Comparison of ENCODE assay signal across 17 cellular contexts in genomic region chr18:77160515-77160914, GRCh38. TPM values are rescaled to one million over a fixed set of nuclear protein-coding genes. Genes with fewer than 3 reads are reported as not detected.
A peak's percentile ranks its signal among the peaks of the same experiment; 100 is the strongest.
DNase-seq lines count a peak whose midpoint lies in the region; ATAC-seq, FAIRE-seq and TF ChIP-seq lines count a peak whose summit lies in the region.
"Had no signal": no experiment of that assay in that cellular context is flagged by ENCODE, and none has a peak within 500 bp of the region (broad histone marks: within the 10 kb centered on the region; RNA-seq: fewer than 3 reads in every experiment).

No MANE protein-coding gene starts in this region.

- no peaks in the 10 kb centered on the region for H3K9me2 ChIP-seq in OCI-LY1 (ENCODE audit: low read depth, low read length)

- 0 out of 2 replicates have a peak, but pooled peaks cover under 1% of the 10 kb centered on the region for H3K9me3 ChIP-seq in OCI-LY1 (ENCODE audit: low read length)
- H3K9me3 ChIP-seq: right atrium auricular region had no signal

- peak overlapping the region; percentile 46 for H3K4me3 Mint-ChIP-seq in memory B cell
- H3K4me3 Mint-ChIP-seq: activated CD8-positive, alpha-beta T cell treated with anti-CD3 and anti-CD28 coated beads, Interleukin-2, amount 10 ng/mL, durations not matched to agents 7 days and 5 days; stimulated activated effector memory CD8-positive, alpha-beta T cell treated with anti-CD3 and anti-CD28 coated beads, Interleukin-12 subunit alpha, Interleukin-12 subunit beta, amount 100 ng/mL, for 72 hours had no signal

- H3K4me1 Mint-ChIP-seq in memory B cell = peaks cover 19% of the 10 kb centered on the region

- no peaks in the 10 kb centered on the region for H4K20me1 ChIP-seq in OCI-LY1 (ENCODE audit: insufficient read depth, low read length)

- no peak overlapping the region for H3K27ac Mint-ChIP-seq in memory B cell
- H3K27ac Mint-ChIP-seq: activated CD8-positive, alpha-beta T cell treated with anti-CD3 and anti-CD28 coated beads, Interleukin-2, amount 10 ng/mL, durations not matched to agents 7 days and 5 days; stimulated activated effector memory CD8-positive, alpha-beta T cell treated with anti-CD3 and anti-CD28 coated beads, Interleukin-12 subunit alpha, Interleukin-12 subunit beta, amount 100 ng/mL, for 72 hours had no signal

- peaks cover 29% of the 10 kb centered on the region for H3K4me1 ChIP-seq in OCI-LY1 (ENCODE audit: insufficient read depth, low read length, severe bottlenecking)
- H3K4me1 ChIP-seq: right atrium auricular region had no signal

- no peaks in the 10 kb centered on the region for H3F3A ChIP-seq in OCI-LY1 (ENCODE audit: insufficient read depth, low read length)

- no peak for TF ChIP-seq CTCF in OCI-LY1 (IDR thresholded peaks at IDR 0.05; ENCODE audit: low read length)

- no peak overlapping the region for H3K27ac ChIP-seq in OCI-LY1 (ENCODE audit: low read depth, low read length, poor library complexity, severe bottlenecking)
- H3K27ac ChIP-seq: KMS-11, right atrium auricular region had no signal

- ATAC-seq in HG02852 (IDR thresholded peaks at IDR 0.05; ENCODE audit: unreplicated experiment) = peak; percentile 63
- peak; percentile 55 for ATAC-seq in memory B cell (ENCODE audit: low read depth)
- no peak for ATAC-seq in HG03135 (IDR thresholded peaks at IDR 0.05; ENCODE audit: unreplicated experiment)
- no peak for ATAC-seq in HG02610 (IDR thresholded peaks at IDR 0.05; ENCODE audit: unreplicated experiment)
- ATAC-seq: activated CD8-positive, alpha-beta T cell treated with anti-CD3 and anti-CD28 coated beads, Interleukin-2, amount 10 ng/mL, durations not matched to agents 7 days and 5 days; stimulated activated effector memory CD8-positive, alpha-beta T cell treated with anti-CD3 and anti-CD28 coated beads, Interleukin-12 subunit alpha, Interleukin-12 subunit beta, amount 100 ng/mL, for 72 hours had no signal

- peak; percentile 83 for FAIRE-seq in GM12892 (lab: Jason Lieb, UNC)

- peaks cover under 1% of the 10 kb centered on the region; the same call in 1 of the 2 replicates for H3K36me3 ChIP-seq in OCI-LY1 (ENCODE audit: insufficient read depth, low read length)
- H3K36me3 ChIP-seq: right atrium auricular region had no signal

- no peaks in the 10 kb centered on the region for H3K79me2 ChIP-seq in OCI-LY1 (ENCODE audit: insufficient read depth, low read length)

- H3K36me3 Mint-ChIP-seq in memory B cell = no peaks in the 10 kb centered on the region
- H3K36me3 Mint-ChIP-seq: stimulated activated effector memory CD8-positive, alpha-beta T cell treated with anti-CD3 and anti-CD28 coated beads, Interleukin-12 subunit alpha, Interleukin-12 subunit beta, amount 100 ng/mL, for 72 hours had no signal

- H3K27me3 Mint-ChIP-seq in memory B cell = peaks cover 17% of the 10 kb centered on the region

- no peaks in the 10 kb centered on the region for H3K9me3 Mint-ChIP-seq in memory B cell
- H3K9me3 Mint-ChIP-seq: stimulated activated effector memory CD8-positive, alpha-beta T cell treated with anti-CD3 and anti-CD28 coated beads, Interleukin-12 subunit alpha, Interleukin-12 subunit beta, amount 100 ng/mL, for 72 hours had no signal

- H2AFZ ChIP-seq in OCI-LY1 (ENCODE audit: low read length) = no peak overlapping the region

- H3K27me3 ChIP-seq in OCI-LY1 (ENCODE audit: insufficient read depth, low read length) = peaks cover 8% of the 10 kb centered on the region; the same call in 1 of the 2 replicates
- H3K27me3 ChIP-seq: right atrium auricular region had no signal

- H3K4me3 ChIP-seq in OCI-LY1 (ENCODE audit: low read depth, low read length, poor library complexity, severe bottlenecking) = no peak overlapping the region
- H3K4me3 ChIP-seq: right atrium auricular region had no signal

- H3K4me2 ChIP-seq in OCI-LY1 (ENCODE audit: low read length) = peak overlapping the region; percentile 35
- H3K4me2 ChIP-seq: KMS-11 had no signal

- DNase-seq in GM12892 (ENCODE audit: insufficient read length) = no peak
- DNase-seq in memory B cell (ENCODE audit: low spot score in 2 of 2) = no peak
- DNase-seq in OCI-M2 (lab: John Stamatoyannopoulos, UW; ENCODE audit: unreplicated experiment) = no peak
- no peak for DNase-seq in NCI-H2196 (lab: John Stamatoyannopoulos, UW; ENCODE audit: unreplicated experiment)
- DNase-seq: activated CD8-positive, alpha-beta T cell treated with anti-CD3 and anti-CD28 coated beads, Interleukin-2, amount 10 ng/mL, durations not matched to agents 7 days and 5 days; activated gamma-delta T cell; NCI-H187; NCI-H526 treated with DMSO at 0.1 percent for 48 hours; SHP77 treated with DMSO at 0.1 percent for 48 hours; stimulated activated CD4-positive, alpha-beta T cell treated with anti-CD3 and anti-CD28 coated beads, Interleukin-4, amount 100 ng/mL, for 1 hour had no signal

- no peak overlapping the region for H3K9ac ChIP-seq in OCI-LY1 (ENCODE audit: low read length)
- H3K9ac ChIP-seq: KMS-11 had no signal

- no peak for TF ChIP-seq POLR2A in GM12892 (IDR thresholded peaks at IDR 0.05; ENCODE audit: low read depth, low read length)

RNA-seq across cellular contexts. Expression of gene MBP, which starts 27.9 kb away (rescaled TPM):
- polyA plus RNA-seq in GM12892 (2012; ENCODE audit: missing spikeins) = 26.6 TPM

Comparison
In these comparisons a context has a peak if more than half of its experiments do, and no peak if none do; other contexts are left out.
1. ATAC-seq: peak in HG02852 (single experiment) and memory B cell (single experiment); none in HG03135 (single experiment) and HG02610 (single experiment).